In genomic region chr6:158870418-158870957, GRCh38 we compare ENCODE assay signal across 8 cellular contexts. TPM values are rescaled to one million over a fixed set of nuclear protein-coding genes. Genes with fewer than 3 reads are reported as not detected.
DNase-seq lines count a peak whose midpoint lies in the region; ATAC-seq and TF ChIP-seq lines count a peak whose summit lies in the region.

No MANE protein-coding gene starts in this region.

- H4K8ac ChIP-seq in H9 (replicated peaks; ENCODE audit: insufficient read length, low read depth, low read length) = no peak overlapping the region

- H3K4me1 Mint-ChIP-seq in CD4-positive, alpha-beta memory T cell = peaks cover 12 to 39% (median 22%) of the 10 kb centered on the region in 4 donors
- H3K4me1 Mint-ChIP-seq in H9 (peaks cover 22 to 25% of the 10 kb centered on the region in 2 experiments), activated B cell treated with CpG ODN at 0.5 μM for 24 hours (peaks cover 59% of the 10 kb centered on the region)

- peak; percentile 19 for ATAC-seq in activated B cell treated with CpG ODN at 0.5 μM for 24 hours (ENCODE audit: low read depth)
- no peak for ATAC-seq in omental fat pad (ENCODE audit: low FRiP score)

- no peaks in the 10 kb centered on the region for H3K27me3 Mint-ChIP-seq in CD4-positive, alpha-beta memory T cell
- H3K27me3 Mint-ChIP-seq in H9 (ENCODE audit: low read depth) (no peaks in the 10 kb centered on the region), activated B cell treated with CpG ODN at 0.5 μM for 24 hours (no peaks in the 10 kb centered on the region)

- no peaks in the 10 kb centered on the region for H3K36me3 ChIP-seq in CD4-positive, alpha-beta memory T cell (ENCODE audit: insufficient read depth, low read length)
- H3K36me3 ChIP-seq in kidney epithelial cell (ENCODE audit: control insufficient read depth, insufficient read depth, low read length) (no peaks in the 10 kb centered on the region), urinary bladder (ENCODE audit: insufficient read depth) (no peaks in the 10 kb centered on the region)

- no peaks in the 10 kb centered on the region for H3K9me3 ChIP-seq in CD4-positive, alpha-beta memory T cell (ENCODE audit: control insufficient read depth in 1 of 2, low read length in 2 of 2)
- no peaks in the 10 kb centered on the region for H3K9me3 ChIP-seq in H9 (ENCODE audit: control insufficient read depth, low read depth, low read length)

- no peaks in the 10 kb centered on the region for H3K79me2 ChIP-seq in H9 (ENCODE audit: insufficient read depth, low read length)

- peak overlapping the region; percentile 55 to 61 for H3K4me3 ChIP-seq in CD4-positive, alpha-beta memory T cell (ENCODE audit: low read length in 2 of 2)
- peak overlapping the region; percentile 41 for H3K4me3 ChIP-seq in kidney epithelial cell (ENCODE audit: low read depth, low read length)
- H3K4me3 ChIP-seq in urinary bladder (ENCODE audit: low read depth, low read length) = no peak overlapping the region

- no peak overlapping the region for H3K9ac ChIP-seq in H9 (ENCODE audit: extremely low read depth, insufficient read length, low read length)

- 100% methylated on average over 3 of the region's 11 CpGs for WGBS in H9 (ENCODE audit: extremely low coverage, insufficient read length, low lambda C conversion rate)
- 95% methylated on average over 11 of the region's 11 CpGs for WGBS in urinary bladder

- peaks cover 20% of the 10 kb centered on the region for H3K4me1 ChIP-seq in CD4-positive, alpha-beta memory T cell (ENCODE audit: insufficient read depth, low read length)
- H3K4me1 ChIP-seq in H9 (ENCODE audit: insufficient read depth, low read length) = peaks cover 3% of the 10 kb centered on the region; the same call in 1 of the 2 replicates
- no peaks in the 10 kb centered on the region for H3K4me1 ChIP-seq in urinary bladder (ENCODE audit: insufficient read depth)

- POLR2A ChIA-PET in CD4-positive, alpha-beta memory T cell (lab: Charles Lee; ENCODE audit: partially characterized antibody) = interaction anchor here (0.6 to 8.5 kb wide), 34 partner anchors 8 to 237 kb away, joined by 3 to 544 read pairs (median 12); partner anchors contain the start of genes DYNLT1, EZR, RSPH3 and TAGAP
- POLR2A ChIA-PET in activated B cell treated with CpG ODN at 0.5 μM for 24 hours (lab: Charles Lee) = interaction anchor here (0.6 to 11.2 kb wide), 40 partner anchors 8 to 844 kb away, joined by 3 to 454 read pairs (median 9); partner anchors contain the start of genes DYNLT1, EZR, RSPH3 and SYTL3

- peak overlapping the region; percentile 4; the same call in 1 of the 2 replicates for H3K4ac ChIP-seq in H9 (ENCODE audit: low read depth, low read length)

- peak overlapping the region; percentile 65 for H3K4me2 ChIP-seq in H9 (ENCODE audit: insufficient read depth, insufficient read length, low read length)

- intact Hi-C loops in CD4-positive, alpha-beta memory T cell (cut with micrococcal nuclease) = no loop called here
- intact Hi-C loops in activated B cell treated with CpG ODN at 0.5 μM for 24 hours (cut with micrococcal nuclease) = loop anchor here (1.0 to 2.0 kb wide), 4 partner anchors 88 to 222 kb away; no protein-coding TSS in a partner anchor

- no peak overlapping the region for H2AK5ac ChIP-seq in H9 (ENCODE audit: insufficient read length, low read length)

- H3T11ph ChIP-seq in H9 (ENCODE audit: low read length) = peak overlapping the region; percentile 1

- no peaks in the 10 kb centered on the region for H3K79me1 ChIP-seq in H9 (ENCODE audit: insufficient read depth, low read depth, low read length, poor library complexity, severe bottlenecking)

- CTCF ChIA-PET in CD4-positive, alpha-beta memory T cell (lab: Charles Lee; ENCODE audit: partially characterized antibody) = interaction anchor here (1.0 to 7.8 kb wide), 9 partner anchors 17 to 167 kb away, joined by 4 to 58 read pairs (median 7); no protein-coding TSS in a partner anchor
- CTCF ChIA-PET in activated B cell treated with CpG ODN at 0.5 μM for 24 hours (lab: Charles Lee) = interaction anchor here (0.7 to 2.8 kb wide), 9 partner anchors 41 to 221 kb away, joined by 3 to 16 read pairs (median 9); partner anchors contain the start of gene SYTL3

- H3K14ac ChIP-seq in H9 (ENCODE audit: insufficient read depth, low read length) = peak overlapping the region; percentile 85; the same call in 1 of the 2 replicates

- H4K5ac ChIP-seq in H9 (ENCODE audit: insufficient read length, low read depth, low read length) = no peak overlapping the region

- peaks cover 2% of the 10 kb centered on the region for H4K20me1 ChIP-seq in H9 (ENCODE audit: control insufficient read depth, insufficient read depth, insufficient read length)

- peak overlapping the region; percentile 89 to 96 (median 92) for H3K4me3 Mint-ChIP-seq in CD4-positive, alpha-beta memory T cell
- H3K4me3 Mint-ChIP-seq in H9 = peak overlapping the region; percentile 74 to 80; a peak in 4 of 5 replicates
- H3K4me3 Mint-ChIP-seq in activated B cell treated with CpG ODN at 0.5 μM for 24 hours = peak overlapping the region; percentile 85

- peak overlapping the region; percentile 80 for H2BK120ac ChIP-seq in H9 (ENCODE audit: low read depth, low read length, poor library complexity, severe bottlenecking)

- H3K27ac ChIP-seq in CD4-positive, alpha-beta memory T cell (ENCODE audit: low read depth, low read length) = peak overlapping the region; percentile 97
- H3K27ac ChIP-seq in H9 (ENCODE audit: insufficient read length, low read depth, low read length) (peak overlapping the region; percentile 85), urinary bladder (ENCODE audit: low read depth) (peak overlapping the region; percentile 87)

- H2BK5ac ChIP-seq in H9 (ENCODE audit: insufficient read length, low read length) = no peak overlapping the region

- H2BK12ac ChIP-seq in H9 (ENCODE audit: insufficient read length, low read depth, low read length) = no peak overlapping the region

- no peak overlapping the region for H2BK15ac ChIP-seq in H9 (ENCODE audit: low read depth, low read length)

- no peak overlapping the region for H4K91ac ChIP-seq in H9 (ENCODE audit: insufficient read length, low read depth, low read length)

- H2AFZ ChIP-seq in H9 (ENCODE audit: low read length) = no peak overlapping the region

- peaks cover 0 to 2% (median 0%) of the 10 kb centered on the region in 8 donors for H3K9me3 Mint-ChIP-seq in CD4-positive, alpha-beta memory T cell
- H3K9me3 Mint-ChIP-seq in H9 (peaks cover 4 to 12% of the 10 kb centered on the region in 2 experiments), activated B cell treated with CpG ODN at 0.5 μM for 24 hours (peaks cover 3% of the 10 kb centered on the region)

- DNase-seq in CD4-positive, alpha-beta memory T cell = no peak
- DNase-seq in H9 = no peak
- DNase-seq in activated B cell treated with CpG ODN at 0.5 μM for 24 hours = no peak
- no peak for DNase-seq in kidney epithelial cell (ENCODE audit: low read depth)
- DNase-seq in omental fat pad (ENCODE audit: low spot score) = no peak
- DNase-seq in hepatic stellate cell (ENCODE audit: low spot score) = no peak
- no peak for DNase-seq in NCI-H345 treated with DMSO at 0.1 percent for 48 hours (lab: John Stamatoyannopoulos, UW; ENCODE audit: unreplicated experiment)

- no peak overlapping the region for H3K23ac ChIP-seq in H9 (ENCODE audit: insufficient read length, low read depth, low read length)

- H3K36me3 Mint-ChIP-seq in CD4-positive, alpha-beta memory T cell = peaks cover 0 to 4% of the 10 kb centered on the region in 2 donors
- H3K36me3 Mint-ChIP-seq in H9 (ENCODE audit: insufficient read depth in 1 of 3, low read depth in 3 of 3) (peaks cover 0 to 7% (median 6%) of the 10 kb centered on the region in 3 experiments; a peak in 5 of 7 replicates), activated B cell treated with CpG ODN at 0.5 μM for 24 hours (ENCODE audit: low read depth) (no peaks in the 10 kb centered on the region)

- no peak overlapping the region for H2BK20ac ChIP-seq in H9 (ENCODE audit: low read depth, low read length, poor library complexity, severe bottlenecking)

- peaks cover 4% of the 10 kb centered on the region for H3K23me2 ChIP-seq in H9 (ENCODE audit: insufficient read length, low read depth, low read length, poor library complexity, severe bottlenecking)

- TF ChIP-seq CTCF in H9 (conservative IDR thresholded peaks at IDR 0.05) (no peak), activated B cell treated with CpG ODN at 0.5 μM for 24 hours (IDR thresholded peaks at IDR 0.05) (no peak), kidney epithelial cell (IDR thresholded peaks at IDR 0.05; ENCODE audit: insufficient read depth, low read length, poor library complexity, severe bottlenecking) (no peak), omental fat pad (IDR thresholded peaks at IDR 0.05) (no peak)

- H3K27me3 ChIP-seq in CD4-positive, alpha-beta memory T cell (ENCODE audit: insufficient read depth, low read length) = no peaks in the 10 kb centered on the region
- H3K27me3 ChIP-seq in H9 (ENCODE audit: insufficient read depth, low read length) (no peaks in the 10 kb centered on the region), kidney epithelial cell (ENCODE audit: control insufficient read depth, insufficient read depth, low read length) (no peaks in the 10 kb centered on the region)

- H3K56ac ChIP-seq in H9 (ENCODE audit: insufficient read length, low read depth, low read length) = no peak overlapping the region

- peak overlapping the region; percentile 94 for H3K18ac ChIP-seq in H9 (ENCODE audit: insufficient read length, low read depth, low read length)

- H3K27ac Mint-ChIP-seq in CD4-positive, alpha-beta memory T cell = peak overlapping the region; percentile 98 to 100 (median 100)
- H3K27ac Mint-ChIP-seq in H9 = peak overlapping the region; percentile 94 to 100 (median 98); a peak in 6 of 7 replicates
- H3K27ac Mint-ChIP-seq in activated B cell treated with CpG ODN at 0.5 μM for 24 hours = peak overlapping the region; percentile 100

RNA-seq across cellular contexts. Expression of gene EZR, which starts 51.3 kb away (rescaled TPM):
- 100 to 1,000 TPM; 264 to 277 TPM for total RNA-seq in CD4-positive, alpha-beta memory T cell
- 100 to 1,000 TPM; 260 to 268 TPM for polyA plus RNA-seq in CD4-positive, alpha-beta memory T cell
- 375 and 393 TPM in 2 replicates for total RNA-seq in H9 (2021)
- 488 and 489 TPM in 2 replicates for total RNA-seq in activated B cell treated with CpG ODN at 0.5 μM for 24 hours
- total RNA-seq in kidney epithelial cell = 259 and 277 TPM in 2 replicates
- 95.1 TPM for total RNA-seq in urinary bladder
- 122 TPM for polyA plus RNA-seq in urinary bladder
- 100 to 1,000 TPM in 2 of 4 donors, 10 to 100 TPM in 2; 60.9 to 480 (median 251) TPM for total RNA-seq in omental fat pad
